In the genomic region with DNA sequence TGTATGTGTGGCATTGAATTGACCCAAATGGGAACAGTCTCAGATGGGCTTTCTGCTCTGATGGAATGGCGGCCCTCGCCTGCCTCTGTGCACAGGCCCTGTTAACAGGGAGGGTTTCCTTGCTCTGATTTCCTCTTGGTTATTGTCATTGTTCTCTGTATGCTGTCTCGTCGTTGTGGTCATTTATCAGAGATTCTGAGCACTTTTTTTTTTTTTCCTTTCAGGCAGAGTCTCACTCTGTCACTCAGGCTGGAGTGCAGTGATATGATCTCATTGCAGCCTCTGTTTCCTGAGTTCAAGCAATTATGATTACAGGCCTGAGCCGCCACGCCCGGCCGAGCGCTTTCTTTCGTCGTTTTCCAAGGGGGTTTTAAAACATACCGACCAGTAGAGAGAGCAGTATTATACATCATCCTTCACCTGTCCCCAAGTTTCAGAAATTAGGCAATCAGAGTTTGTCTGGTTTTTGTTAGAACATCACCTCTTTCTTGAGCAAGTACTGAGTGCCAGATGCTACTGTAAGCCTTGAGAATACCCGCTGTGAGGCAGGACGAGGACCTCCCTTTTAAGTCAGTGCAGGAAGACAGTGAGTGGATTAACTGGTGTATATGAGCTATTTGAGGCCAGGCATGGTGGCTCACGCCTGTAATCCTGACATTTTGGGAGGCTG, we compare ENCODE assay signal across 11 cellular contexts. TPM values are rescaled to one million over a fixed set of nuclear protein-coding genes. Genes with fewer than 3 reads are reported as not detected.
DNase-seq lines count a peak whose midpoint lies in the region; ATAC-seq and TF ChIP-seq lines count a peak whose summit lies in the region.
"Had no signal": no experiment of that assay in that cellular context is flagged by ENCODE, and none has a peak within 500 bp of the region (broad histone marks: within the 10 kb centered on the region; RNA-seq: fewer than 3 reads in every experiment).

No MANE protein-coding gene starts in this region.

- CTCF ChIA-PET in activated naive CD4-positive, alpha-beta T cell treated with anti-CD3 and anti-CD28 coated beads for 36 hours (lab: Charles Lee) = no interaction called here
- CTCF ChIA-PET in activated CD8-positive, alpha-beta T cell treated with anti-CD3 and anti-CD28 coated beads for 36 hours (lab: Charles Lee) = no interaction called here

- H3K4me1 ChIP-seq in upper lobe of left lung = peaks cover 67 to 76% (median 69%) of the 10 kb centered on the region in 4 donors

- 51 to 52% methylated on average over 15 of the region's 15 CpGs for WGBS in upper lobe of left lung, 2 donors
- WGBS in lower leg skin, 2 donors = 60 to 72% methylated on average over 15 of the region's 15 CpGs

- POLR2A ChIA-PET in activated CD8-positive, alpha-beta T cell treated with anti-CD3 and anti-CD28 coated beads for 36 hours (lab: Charles Lee) = interaction anchor here (0.5 to 0.6 kb wide), 2 partner anchors 10 to 19 kb away, joined by 3 read pairs; no protein-coding TSS in a partner anchor

- H3K27ac ChIP-seq in upper lobe of left lung = peak overlapping the region; percentile 35 to 69 (median 63)

- no peaks in the 10 kb centered on the region for H3K27me3 Mint-ChIP-seq in activated naive CD4-positive, alpha-beta T cell treated with anti-CD3 and anti-CD28 coated beads for 36 hours (ENCODE audit: low read depth)
- no peaks in the 10 kb centered on the region for H3K27me3 Mint-ChIP-seq in activated CD8-positive, alpha-beta T cell treated with anti-CD3 and anti-CD28 coated beads for 36 hours

- intact Hi-C loops in activated naive CD4-positive, alpha-beta T cell treated with anti-CD3 and anti-CD28 coated beads for 36 hours (cut with micrococcal nuclease) = loop anchor here (5.0 to 10.0 kb wide), 4 partner anchors 222 to 705 kb away; a partner anchor contains a TSS
- intact Hi-C loops in activated CD8-positive, alpha-beta T cell treated with anti-CD3 and anti-CD28 coated beads for 36 hours (cut with micrococcal nuclease) = loop anchor here (10.0 kb wide), 1 partner anchor 115 kb away; no protein-coding TSS in a partner anchor
- intact Hi-C loops in lower leg skin (cut with DNase I; ENCODE audit: low total_unique reads) = no loop called here

- no peaks in the 10 kb centered on the region for H3K27me3 ChIP-seq in upper lobe of left lung

- TF ChIP-seq EP300 in upper lobe of left lung (IDR thresholded peaks at IDR 0.05) = no peak

- no peaks in the 10 kb centered on the region for H3K9me3 Mint-ChIP-seq in activated naive CD4-positive, alpha-beta T cell treated with anti-CD3 and anti-CD28 coated beads for 36 hours
- H3K9me3 Mint-ChIP-seq in activated CD8-positive, alpha-beta T cell treated with anti-CD3 and anti-CD28 coated beads for 36 hours = no peaks in the 10 kb centered on the region
- H3K9me3 Mint-ChIP-seq: neural crest cell had no signal

- peaks cover 60% of the 10 kb centered on the region for H3K4me1 Mint-ChIP-seq in activated naive CD4-positive, alpha-beta T cell treated with anti-CD3 and anti-CD28 coated beads for 36 hours (ENCODE audit: low read depth)
- H3K4me1 Mint-ChIP-seq in activated CD8-positive, alpha-beta T cell treated with anti-CD3 and anti-CD28 coated beads for 36 hours (ENCODE audit: low read depth) = peaks cover 67% of the 10 kb centered on the region

- peak overlapping the region; percentile 2 for H3K27ac Mint-ChIP-seq in activated naive CD4-positive, alpha-beta T cell treated with anti-CD3 and anti-CD28 coated beads for 36 hours
- peak overlapping the region; percentile 63 for H3K27ac Mint-ChIP-seq in activated CD8-positive, alpha-beta T cell treated with anti-CD3 and anti-CD28 coated beads for 36 hours

- peak; percentile 35 for DNase-seq in activated naive CD4-positive, alpha-beta T cell treated with anti-CD3 and anti-CD28 coated beads for 36 hours
- DNase-seq in activated naive CD4-positive, alpha-beta T cell treated with Interleukin-2 at 50 U/mL for 16 hours = no peak
- DNase-seq in activated CD8-positive, alpha-beta T cell treated with anti-CD3 and anti-CD28 coated beads for 36 hours = no peak
- DNase-seq in left lobe of liver (ENCODE audit: low spot score) (no peak), upper lobe of left lung (peak in 1 of 2 donors; percentile 32), NCI-H2029 treated with DMSO at 0.1 percent for 48 hours (lab: John Stamatoyannopoulos, UW) (no peak), lower leg skin (ENCODE audit: low spot score in 2 of 2) (no peak)
- DNase-seq: hippocampal formation, NCI-H1092 treated with DMSO at 0.1 percent for 48 hours had no signal

- TF ChIP-seq CTCF in activated CD8-positive, alpha-beta T cell treated with anti-CD3 and anti-CD28 coated beads for 36 hours (IDR thresholded peaks at IDR 0.05) = no peak
- TF ChIP-seq CTCF in upper lobe of left lung (IDR thresholded peaks at IDR 0.05) = no peak
- no peak for TF ChIP-seq CTCF in lower leg skin (IDR thresholded peaks at IDR 0.05)

- ATAC-seq in activated CD8-positive, alpha-beta T cell treated with anti-CD3 and anti-CD28 coated beads for 36 hours = no peak
- ATAC-seq in left lobe of liver (peak; percentile 17), upper lobe of left lung (ENCODE audit: low FRiP score in 2 of 2) (peak; percentile 8 to 29), GM18517 (IDR thresholded peaks at IDR 0.05; ENCODE audit: unreplicated experiment) (no peak)

- H3K9me3 ChIP-seq in upper lobe of left lung = no peaks in the 10 kb centered on the region

- peak overlapping the region; percentile 0 for H3K4me3 Mint-ChIP-seq in activated naive CD4-positive, alpha-beta T cell treated with anti-CD3 and anti-CD28 coated beads for 36 hours
- H3K4me3 Mint-ChIP-seq in activated CD8-positive, alpha-beta T cell treated with anti-CD3 and anti-CD28 coated beads for 36 hours = peak overlapping the region; percentile 3
- H3K4me3 Mint-ChIP-seq: neural crest cell had no signal

- no peaks in the 10 kb centered on the region for H3K36me3 ChIP-seq in upper lobe of left lung

- no peaks in the 10 kb centered on the region for H3K36me3 Mint-ChIP-seq in activated naive CD4-positive, alpha-beta T cell treated with anti-CD3 and anti-CD28 coated beads for 36 hours (ENCODE audit: low read depth)
- H3K36me3 Mint-ChIP-seq in activated CD8-positive, alpha-beta T cell treated with anti-CD3 and anti-CD28 coated beads for 36 hours (ENCODE audit: low read depth) = no peaks in the 10 kb centered on the region

- no peak for TF ChIP-seq POLR2A in upper lobe of left lung (IDR thresholded peaks at IDR 0.05)
- TF ChIP-seq POLR2A in lower leg skin (IDR thresholded peaks at IDR 0.05) = no peak

- H3K4me3 ChIP-seq in upper lobe of left lung (no peak overlapping the region), lower leg skin (ENCODE audit: low read depth, poor library complexity, severe bottlenecking) (no peak overlapping the region)

RNA-seq across cellular contexts. Expression of a gene that starts 6.5 kb away (rescaled TPM):
- under 1 TPM; 0.62 to 0.64 TPM for total RNA-seq in activated naive CD4-positive, alpha-beta T cell treated with anti-CD3 and anti-CD28 coated beads for 36 hours
- total RNA-seq in activated CD8-positive, alpha-beta T cell treated with anti-CD3 and anti-CD28 coated beads for 36 hours = 1 to 10 TPM; 2.9 to 4.7 TPM
- 8.2 TPM for total RNA-seq in left lobe of liver
- total RNA-seq in upper lobe of left lung = 10 to 100 TPM; 10.2 to 35.9 (median 27.8) TPM
- total RNA-seq in lower leg skin = 10 to 100 TPM; 23.7 to 34.3 (median 26.8) TPM

RNA-seq across cellular contexts. Expression of a gene that starts 55.3 kb away (rescaled TPM):
- 100 to 1,000 TPM; 156 to 159 TPM for total RNA-seq in activated naive CD4-positive, alpha-beta T cell treated with anti-CD3 and anti-CD28 coated beads for 36 hours
- 100 to 1,000 TPM; 252 to 256 TPM for total RNA-seq in activated CD8-positive, alpha-beta T cell treated with anti-CD3 and anti-CD28 coated beads for 36 hours
- total RNA-seq in left lobe of liver (62.6 TPM), upper lobe of left lung (100 to 1,000 TPM; 110 to 129 (median 117) TPM), lower leg skin (100 to 1,000 TPM; 121 to 165 (median 150) TPM)

Comparison
In these comparisons a context has a peak if more than half of its experiments do, and no peak if none do; other contexts are left out.
1. ATAC-seq: peak in left lobe of liver (single experiment) and upper lobe of left lung (2 of 2); none in activated CD8-positive, alpha-beta T cell treated with anti-CD3 and anti-CD28 coated beads for 36 hours (single experiment) and GM18517 (single experiment).